Comparison of ENCODE assay signal across 16 cellular contexts in the genomic region with DNA sequence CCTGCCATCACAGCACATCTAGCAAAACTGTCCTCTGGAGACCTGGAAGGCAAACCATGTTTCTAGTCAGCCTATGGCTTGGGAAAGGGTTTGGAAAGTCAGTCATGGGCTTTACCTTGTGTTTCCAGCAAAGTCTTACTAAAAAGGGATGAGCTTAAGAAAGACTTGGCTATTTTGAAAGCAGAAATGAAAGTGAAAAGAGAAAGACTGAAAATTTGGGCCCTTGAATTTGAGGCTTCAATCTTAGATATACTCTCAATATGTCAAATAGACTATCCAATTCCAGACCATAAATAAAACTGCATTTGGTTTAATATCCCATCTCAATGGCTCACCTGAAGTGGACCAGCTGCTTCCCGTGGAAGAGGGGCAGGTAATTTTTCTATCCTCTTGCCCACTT.
DNase-seq lines count a peak whose midpoint lies in the region; ATAC-seq and TF ChIP-seq lines count a peak whose summit lies in the region.
"Had no signal": no experiment of that assay in that cellular context is flagged by ENCODE, and none has a peak within 500 bp of the region (broad histone marks: within the 10 kb centered on the region; RNA-seq: fewer than 3 reads in every experiment).

No MANE protein-coding gene starts in this region.

- no peak for TF ChIP-seq CTCF in osteoblast (IDR thresholded peaks at IDR 0.05; ENCODE audit: extremely low read depth, low read depth, low read length)
- no peak for TF ChIP-seq CTCF in RWPE1 (conservative IDR thresholded peaks at IDR 0.05; ENCODE audit: low read depth)

- no peaks in the 10 kb centered on the region for H3K9me2 ChIP-seq in Karpas-422 (replicated peaks; ENCODE audit: insufficient read depth, low read length)

- POLR2A ChIA-PET in RWPE1 (lab: Yijun Ruan, JAX; ENCODE audit: low non-redundant PET): no interaction called here

- H3K79me2 ChIP-seq in osteoblast (ENCODE audit: insufficient read depth, low read length): no peaks in the 10 kb centered on the region
- H3K79me2 ChIP-seq in Karpas-422 (ENCODE audit: low read length): no peaks in the 10 kb centered on the region

- ATAC-seq in GM18502 (IDR thresholded peaks at IDR 0.05; ENCODE audit: poor library complexity, unreplicated experiment) (peak; percentile 57), GM21515 (IDR thresholded peaks at IDR 0.05; ENCODE audit: unreplicated experiment) (peak; percentile 41), HG03520 (IDR thresholded peaks at IDR 0.05; ENCODE audit: unreplicated experiment) (peak; percentile 23), GM18861 (IDR thresholded peaks at IDR 0.05; ENCODE audit: unreplicated experiment) (no peak)
- ATAC-seq: stimulated activated naive CD8-positive, alpha-beta T cell treated with anti-CD3 and anti-CD28 coated beads, Interleukin-15, Interleukin-2, amounts not matched to agents 100 U/mL and 50 U/mL, for 24 hours had no signal

- H3K4me3 ChIP-seq in osteoblast (ENCODE audit: insufficient read depth, low read length) (no peak overlapping the region), Karpas-422 (ENCODE audit: low read length) (no peak overlapping the region)
- H3K4me3 ChIP-seq: colonic mucosa, lower lobe of right lung, SJSA1, vagina had no signal

- H3K4me2 ChIP-seq in osteoblast (ENCODE audit: insufficient read depth, low read length) (no peak overlapping the region), Karpas-422 (ENCODE audit: low read depth, low read length, poor library complexity, severe bottlenecking) (no peak overlapping the region)

- DNase-seq in osteoblast (ENCODE audit: insufficient read length, low spot score, missing footprints) (no peak), RWPE1 (ENCODE audit: low spot score) (no peak), Karpas-422 (no peak), nucleus accumbens (lab: John Stamatoyannopoulos, UW) (no peak)
- DNase-seq: activated CD4-positive, alpha-beta T cell treated with anti-CD3 and anti-CD28 coated beads, Interleukin-2, amount 10 ng/mL, durations not matched to agents 7 days and 5 days; activated naive CD4-positive, alpha-beta T cell treated with Interleukin-2 at 50 U/mL for 16 hours; colonic mucosa; lower lobe of right lung; naive thymus-derived CD4-positive, alpha-beta T cell; stimulated activated naive CD8-positive, alpha-beta T cell treated with anti-CD3 and anti-CD28 coated beads, Interleukin-15, Interleukin-2, amounts not matched to agents 100 U/mL and 50 U/mL, for 24 hours had no signal

- H3K36me3 ChIP-seq in osteoblast (ENCODE audit: insufficient read depth, low read length): no peaks in the 10 kb centered on the region
- no peaks in the 10 kb centered on the region for H3K36me3 ChIP-seq in Karpas-422 (ENCODE audit: insufficient read depth, low read length)
- H3K36me3 ChIP-seq: colonic mucosa, lower lobe of right lung, SJSA1, vagina had no signal

- H4K20me1 ChIP-seq in osteoblast (ENCODE audit: insufficient read depth, low read length): no peaks in the 10 kb centered on the region
- H4K20me1 ChIP-seq in Karpas-422 (ENCODE audit: insufficient read depth, low read depth, low read length): no peaks in the 10 kb centered on the region

- H3K9me3 ChIP-seq in osteoblast (ENCODE audit: low read depth, low read length): no peaks in the 10 kb centered on the region
- H3K9me3 ChIP-seq in Karpas-422 (ENCODE audit: low read length): no peaks in the 10 kb centered on the region
- H3K9me3 ChIP-seq: colonic mucosa, lower lobe of right lung, SJSA1, vagina had no signal

- H3K4me1 ChIP-seq in osteoblast (ENCODE audit: insufficient read depth, low read length) (peaks cover 18% of the 10 kb centered on the region), Karpas-422 (ENCODE audit: low read length) (no peaks in the 10 kb centered on the region)
- H3K4me1 ChIP-seq: colonic mucosa, lower lobe of right lung, vagina had no signal

- H3K9ac ChIP-seq in Karpas-422 (ENCODE audit: low read length): no peak overlapping the region

- CTCF ChIA-PET in RWPE1 (lab: Yijun Ruan, JAX): interaction anchor here (0.7 kb wide), 1 partner anchor 199 kb away, joined by 3 read pairs; no protein-coding TSS in a partner anchor

- peak overlapping the region; percentile 58 for H2AFZ ChIP-seq in osteoblast (ENCODE audit: low read length)
- H2AFZ ChIP-seq in Karpas-422 (ENCODE audit: low read length): no peak overlapping the region

- H3K27ac ChIP-seq in osteoblast (ENCODE audit: low read depth, low read length): no peak overlapping the region
- H3K27ac ChIP-seq in RWPE1: no peak overlapping the region
- H3K27ac ChIP-seq in Karpas-422 (ENCODE audit: low read length): no peak overlapping the region
- H3K27ac ChIP-seq: colonic mucosa, lower lobe of right lung, SJSA1, vagina had no signal

- H3K27me3 ChIP-seq in osteoblast (ENCODE audit: insufficient read depth, low read length) (no peaks in the 10 kb centered on the region), Karpas-422 (ENCODE audit: low read length) (no peaks in the 10 kb centered on the region)
- H3K27me3 ChIP-seq: colonic mucosa, SJSA1, vagina had no signal
